ENCODE assay signal across 9 cellular contexts in genomic region chr1:239814306-239814881, GRCh38.
DNase-seq lines count a peak whose midpoint lies in the region; ATAC-seq and TF ChIP-seq lines count a peak whose summit lies in the region.
"Had no signal": no experiment of that assay in that cellular context is flagged by ENCODE, and none has a peak within 500 bp of the region (broad histone marks: within the 10 kb centered on the region; RNA-seq: fewer than 3 reads in every experiment).

No MANE protein-coding gene starts in this region.

- H3K9me2 ChIP-seq in PC-9 (ENCODE audit: insufficient read depth): no peaks in the 10 kb centered on the region

- BruUV-seq in PC-9 (replicated peaks; lab: Mats Ljungman, UMichigan): no TSS peak

- H3K36me3 Mint-ChIP-seq in endodermal cell (ENCODE audit: low read depth): no peaks in the 10 kb centered on the region
- no peaks in the 10 kb centered on the region for H3K36me3 Mint-ChIP-seq in CD14-positive monocyte
- H3K36me3 Mint-ChIP-seq: IgD-negative memory B cell had no signal

- H3K4me3 Mint-ChIP-seq in endodermal cell: no peak overlapping the region
- H3K4me3 Mint-ChIP-seq in CD14-positive monocyte: no peak overlapping the region
- H3K4me3 Mint-ChIP-seq: IgD-negative memory B cell had no signal

- intact Hi-C loops in PC-9 (cut with micrococcal nuclease; ENCODE audit: unreplicated experiment) (loop anchor here (1.0 to 5.0 kb wide), 3 partner anchors 44 to 84 kb away; no protein-coding TSS in a partner anchor), CD14-positive monocyte (cut with micrococcal nuclease) (no loop called here)

- no peaks in the 10 kb centered on the region for H3K27me3 Mint-ChIP-seq in endodermal cell (ENCODE audit: insufficient read depth)
- H3K27me3 Mint-ChIP-seq in CD14-positive monocyte (ENCODE audit: low read depth in 3 of 3): peaks cover 0 to 2% (median 1%) of the 10 kb centered on the region in 3 donors
- H3K27me3 Mint-ChIP-seq: IgD-negative memory B cell had no signal

- H3K4me2 ChIP-seq in PC-9: peak overlapping the region; percentile 84

- CTCF ChIA-PET in PC-9 (lab: Charles Lee): no interaction called here

- H2AFZ ChIP-seq in PC-9: peak overlapping the region; percentile 71

- ATAC-seq in HG03342 (IDR thresholded peaks at IDR 0.05; ENCODE audit: unreplicated experiment) (no peak), HG03457 (IDR thresholded peaks at IDR 0.05; ENCODE audit: unreplicated experiment) (no peak), GM19452 (IDR thresholded peaks at IDR 0.05; ENCODE audit: unreplicated experiment) (no peak)

- peaks cover 41% of the 10 kb centered on the region for H3K4me1 ChIP-seq in PC-9 (replicated peaks; ENCODE audit: insufficient read depth)
- H3K4me1 ChIP-seq in endodermal cell (ENCODE audit: control insufficient read depth, insufficient read depth, low read length): peaks cover 26% of the 10 kb centered on the region
- peaks cover 19% of the 10 kb centered on the region for H3K4me1 ChIP-seq in rectal smooth muscle tissue (ENCODE audit: control insufficient read depth, insufficient read depth, low read length)

- TF ChIP-seq CTCF in PC-9 (conservative IDR thresholded peaks at IDR 0.05) (no peak), endodermal cell (conservative IDR thresholded peaks at IDR 0.05) (no peak), CD14-positive monocyte (IDR thresholded peaks at IDR 0.05) (no peak)

- H3K27ac Mint-ChIP-seq in endodermal cell (peak overlapping the region; percentile 32), CD14-positive monocyte (peak overlapping the region in 1 of 7 donors; percentile 69)
- H3K27ac Mint-ChIP-seq: IgD-negative memory B cell had no signal

- H3K27me3 ChIP-seq in PC-9 (ENCODE audit: insufficient read depth, low read depth) (no peaks in the 10 kb centered on the region), endodermal cell (ENCODE audit: control insufficient read depth, insufficient read depth, low read length, poor library complexity, severe bottlenecking) (no peaks in the 10 kb centered on the region), rectal smooth muscle tissue (ENCODE audit: control insufficient read depth, insufficient read depth, low read length) (no peaks in the 10 kb centered on the region)

- peaks cover 61% of the 10 kb centered on the region for H3K4me1 Mint-ChIP-seq in endodermal cell
- peaks cover 36% of the 10 kb centered on the region for H3K4me1 Mint-ChIP-seq in CD14-positive monocyte

- peak overlapping the region; percentile 40; the same call in 1 of the 2 replicates for H3K4me3 ChIP-seq in PC-9
- H3K4me3 ChIP-seq in endodermal cell (ENCODE audit: low read length): no peak overlapping the region
- H3K4me3 ChIP-seq in rectal smooth muscle tissue (ENCODE audit: low read length): no peak overlapping the region

- H3K27ac ChIP-seq in PC-9 (peak overlapping the region; percentile 87), endodermal cell (ENCODE audit: low read depth, low read length) (no peak overlapping the region), rectal smooth muscle tissue (ENCODE audit: low read depth, low read length) (peak overlapping the region; percentile 83)

- whole genome bisulfite sequencing in endodermal cell (ENCODE audit: insufficient coverage in 1 of 2, insufficient read length in 1 of 2), 2 experiments: 53 to 66% methylated on average over 5 to 8 of the region's 8 CpGs

- H4K20me1 ChIP-seq in PC-9 (ENCODE audit: insufficient read depth): no peaks in the 10 kb centered on the region

- POLR2A ChIA-PET in PC-9 (lab: Charles Lee; ENCODE audit: unreplicated experiment): interaction anchor here (0.5 to 0.9 kb wide), 3 partner anchors 9 to 35 kb away, joined by 3 to 14 read pairs (median 6); no protein-coding TSS in a partner anchor

- H3K9ac ChIP-seq in endodermal cell (ENCODE audit: extremely low read depth, low read length, poor library complexity, severe bottlenecking): no peak overlapping the region
- no peak overlapping the region for H3K9ac ChIP-seq in rectal smooth muscle tissue (ENCODE audit: low read length)

- H3K9me3 ChIP-seq in PC-9 (ENCODE audit: insufficient read depth, low read depth) (no peaks in the 10 kb centered on the region), endodermal cell (ENCODE audit: control insufficient read depth, low read length) (no peaks in the 10 kb centered on the region)

- H3K36me3 ChIP-seq in PC-9 (ENCODE audit: low read depth) (no peaks in the 10 kb centered on the region), endodermal cell (ENCODE audit: control insufficient read depth, insufficient read depth, low read length) (no peaks in the 10 kb centered on the region), rectal smooth muscle tissue (ENCODE audit: control insufficient read depth, insufficient read depth, low read length) (no peaks in the 10 kb centered on the region)

- H3K79me2 ChIP-seq in PC-9 (ENCODE audit: low read depth): no peaks in the 10 kb centered on the region

- H3K9me3 Mint-ChIP-seq in endodermal cell (no peaks in the 10 kb centered on the region), CD14-positive monocyte (peaks cover 0 to 2% (median 0%) of the 10 kb centered on the region in 7 donors)

- DNase-seq in GM03348 (ENCODE audit: low spot score) (peak; percentile 31), PC-9 (peak; percentile 75 to 95), endodermal cell (peak; percentile 77), CD14-positive monocyte (ENCODE audit: low spot score) (no peak)

- peaks cover 40% of the 10 kb centered on the region for H3F3A ChIP-seq in PC-9 (ENCODE audit: insufficient read depth, low read depth)
